Comparison of ENCODE assay signal across 8 cellular contexts in genomic region chr15:55741592-55742497, GRCh38. TPM values are rescaled to one million over a fixed set of nuclear protein-coding genes. Genes with fewer than 3 reads are reported as not detected.
DNase-seq lines count a peak whose midpoint lies in the region; ATAC-seq, FAIRE-seq and TF ChIP-seq lines count a peak whose summit lies in the region.

No MANE protein-coding gene starts in this region.

- 2% methylated on average over 46 of the region's 46 CpGs for WGBS in thymus

- no peak for ATAC-seq in GM19035 (IDR thresholded peaks at IDR 0.05; ENCODE audit: unreplicated experiment)

- H3K4me1 ChIP-seq in kidney (ENCODE audit: control insufficient read depth in 1 of 2, insufficient read depth in 1 of 2, low read depth in 1 of 2, low read length in 2 of 2): peaks cover 4 to 7% of the 10 kb centered on the region in 2 donors
- H3K4me1 ChIP-seq in thymus (ENCODE audit: control insufficient read depth, insufficient read depth, low read length): peaks cover 6% of the 10 kb centered on the region

- intact Hi-C loops in kidney (cut with DNase I): no loop called here

- TF ChIP-seq CTCF in astrocyte of the spinal cord (IDR thresholded peaks at IDR 0.05; ENCODE audit: low read depth, low read length): peak; percentile 12
- no peak for TF ChIP-seq CTCF in kidney (IDR thresholded peaks at IDR 0.05; ENCODE audit: borderline replicate concordance, extremely low read depth, insufficient read depth)

- in situ Hi-C loops in astrocyte of the spinal cord (cut with HindIII; ENCODE audit: low sequenced_read_pairs): no loop called here

- H3K36me3 ChIP-seq in kidney (ENCODE audit: control insufficient read depth in 1 of 2, insufficient read depth in 2 of 2, low read length in 2 of 2) (no peaks in the 10 kb centered on the region), thymus (ENCODE audit: control insufficient read depth, insufficient read depth) (no peaks in the 10 kb centered on the region)

- no peak for FAIRE-seq in kidney (lab: Jason Lieb, UNC)

- H3K4me3 ChIP-seq in astrocyte of the spinal cord (ENCODE audit: low read depth, low read length) (peak overlapping the region; percentile 59), kidney (ENCODE audit: low read length in 2 of 2) (peak overlapping the region; percentile 75 to 88), thymus (ENCODE audit: low read length) (peak overlapping the region; percentile 53)

- DNase-seq in Daoy (ENCODE audit: low read depth): peak; percentile 16
- peak; percentile 32 for DNase-seq in LHCN-M2 (ENCODE audit: low read depth)
- DNase-seq in astrocyte of the spinal cord (ENCODE audit: low read depth, low spot score): peak; percentile 18
- DNase-seq in kidney: no peak
- no peak for DNase-seq in hepatic stellate cell (ENCODE audit: low spot score)
- no peak for DNase-seq in NCI-H1436 (lab: John Stamatoyannopoulos, UW)

- peaks cover 36% of the 10 kb centered on the region for H3K27me3 ChIP-seq in thymus (ENCODE audit: control insufficient read depth, insufficient read depth)

- H3K9ac ChIP-seq in kidney (ENCODE audit: low read length in 2 of 2): peak overlapping the region; percentile 34 to 62

- H3K9me3 ChIP-seq in kidney (ENCODE audit: control insufficient read depth in 1 of 2, low read length in 2 of 2) (no peaks in the 10 kb centered on the region), thymus (ENCODE audit: control insufficient read depth) (no peaks in the 10 kb centered on the region)

- H3K27ac ChIP-seq in kidney (ENCODE audit: low read depth in 2 of 2, low read length in 2 of 2) (no peak overlapping the region), thymus (ENCODE audit: low read depth) (no peak overlapping the region)

RNA-seq across cellular contexts. Expression of gene PRTG, which starts 1.1 kb away (rescaled TPM):
- 0.63 and 2.9 TPM in 2 replicates for total RNA-seq in Daoy (2014; rRNA removed; shearing (Covaris generic))
- total RNA-seq in LHCN-M2 (2014; rRNA removed): 2.6 and 4.7 TPM in 2 replicates
- polyA plus RNA-seq in LHCN-M2 (2012): 0.97 TPM
- total RNA-seq in kidney: 6.4 TPM
- 0.84 TPM for polyA plus RNA-seq in kidney (ENCODE audit: insufficient read depth, low read depth, low replicate concordance)
- 0.16 TPM for polyA plus RNA-seq in thymus

Comparison
In these comparisons a context has a peak if more than half of its experiments do, and no peak if none do; other contexts are left out.
1. DNase-seq: peak in Daoy (single experiment), LHCN-M2 (single experiment) and astrocyte of the spinal cord (single experiment); none in kidney (single experiment), hepatic stellate cell (single experiment) and NCI-H1436 (single experiment).
2. Peak in every context shown above with its lines, with median percentiles within 50 percentile points of each other: H3K4me3 ChIP-seq.